11 cellular contexts compared by ENCODE assay signal in the genomic region with DNA sequence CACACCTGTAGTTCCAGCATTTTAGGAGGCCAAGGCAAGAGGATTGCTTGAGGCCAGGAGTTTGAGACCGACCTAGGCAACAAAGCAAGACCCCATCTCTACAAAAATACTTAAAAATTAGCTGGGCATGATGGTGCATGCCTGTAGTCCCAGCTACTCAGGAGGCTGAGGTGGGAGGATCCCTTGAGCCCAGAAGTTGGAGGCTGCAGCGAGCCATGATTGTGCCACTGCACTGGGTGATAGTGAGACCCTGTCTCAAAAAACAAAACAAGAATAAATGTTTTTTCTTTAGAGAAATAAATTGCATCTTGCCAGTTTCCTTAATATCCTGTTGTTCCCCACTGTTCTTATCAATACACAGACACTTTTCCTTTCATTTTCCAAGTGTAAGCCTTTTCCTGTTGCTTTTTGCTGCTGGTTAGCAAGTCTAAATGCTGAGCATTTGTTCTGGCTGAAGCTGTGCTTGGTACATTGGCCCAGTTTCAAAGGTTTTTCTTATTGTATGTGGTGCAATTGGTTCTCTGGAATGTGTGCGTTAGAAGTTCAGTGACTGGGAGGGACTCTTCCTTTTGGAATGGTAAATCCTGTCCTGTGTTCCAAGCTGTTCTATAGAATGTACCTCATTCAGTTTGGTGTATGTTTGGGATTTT.
A peak's percentile ranks its signal among the peaks of the same experiment; 100 is the strongest.
DNase-seq lines count a peak whose midpoint lies in the region; ATAC-seq, FAIRE-seq and TF ChIP-seq lines count a peak whose summit lies in the region.
"Had no signal": no experiment of that assay in that cellular context is flagged by ENCODE, and none has a peak within 500 bp of the region (broad histone marks: within the 10 kb centered on the region; RNA-seq: fewer than 3 reads in every experiment).

No MANE protein-coding gene starts in this region.

- POLR2A ChIA-PET in A549 (lab: Yijun Ruan, JAX), result no interaction called here
- POLR2A ChIA-PET in RWPE1 (lab: Yijun Ruan, JAX; ENCODE audit: low non-redundant PET), result no interaction called here

- no peak for TF ChIP-seq RAD21 in A549 (conservative IDR thresholded peaks at IDR 0.05 in 1 of 2, IDR thresholded peaks at IDR 0.05 in 1 of 2)

- H3K27ac Mint-ChIP-seq in Calu3 (ENCODE audit: unreplicated experiment), result no peak overlapping the region
- H3K27ac Mint-ChIP-seq: naive B cell; stimulated activated effector memory CD8-positive, alpha-beta T cell treated with anti-CD3 and anti-CD28 coated beads, Interleukin-12 subunit alpha, Interleukin-12 subunit beta, amount 100 ng/mL, for 72 hours had no signal

- no peaks in the 10 kb centered on the region for H3K9me3 Mint-ChIP-seq in Calu3 (ENCODE audit: low read depth, unreplicated experiment)
- H3K9me3 Mint-ChIP-seq: naive B cell; stimulated activated effector memory CD8-positive, alpha-beta T cell treated with anti-CD3 and anti-CD28 coated beads, Interleukin-12 subunit alpha, Interleukin-12 subunit beta, amount 100 ng/mL, for 72 hours had no signal

- DNase-seq in A549 (ENCODE audit: low read depth in 1 of 2, low spot score in 1 of 2), result no peak
- DNase-seq in RWPE1 (ENCODE audit: low spot score), result peak; percentile 43
- DNase-seq in fibroblast of gingiva (ENCODE audit: low read depth), result peak; percentile 83
- DNase-seq in NK-92 (lab: John Stamatoyannopoulos, UW; ENCODE audit: unreplicated experiment), result no peak
- no peak for DNase-seq in Calu3
- DNase-seq in Kasumi-1 (lab: John Stamatoyannopoulos, UW), result no peak
- DNase-seq: naive B cell had no signal

- WGBS in A549 (ENCODE audit: missing lambda C conversion rate), result 69% methylated on average over 3 of the region's 3 CpGs

- H3K4me2 ChIP-seq in A549, result peak overlapping the region; percentile 48

- H3K4me3 ChIP-seq in A549, result no peak overlapping the region
- H3K4me3 ChIP-seq in muscle layer of duodenum (ENCODE audit: low read depth in 1 of 2, low read length in 2 of 2), result peak overlapping the region; percentile 22 to 35

- H3K9me3 ChIP-seq in A549 (no peaks in the 10 kb centered on the region), muscle layer of duodenum (ENCODE audit: control insufficient read depth in 1 of 2, low read length in 2 of 2) (no peaks in the 10 kb centered on the region)

- BruUV-seq in Calu3 (replicated peaks; lab: Mats Ljungman, UMichigan), result no TSS peak

- no peak; a peak in 1 of 6 replicates for ATAC-seq in A549
- ATAC-seq in GM18867 (IDR thresholded peaks at IDR 0.05; ENCODE audit: unreplicated experiment), result no peak
- ATAC-seq: stimulated activated effector memory CD8-positive, alpha-beta T cell treated with anti-CD3 and anti-CD28 coated beads, Interleukin-12 subunit alpha, Interleukin-12 subunit beta, amount 100 ng/mL, for 72 hours had no signal

- CTCF ChIA-PET in A549 (lab: Yijun Ruan, JAX), result interaction anchor here (0.9 kb wide), 1 partner anchor 21 kb away, joined by 3 read pairs; no protein-coding TSS in a partner anchor
- CTCF ChIA-PET in RWPE1 (lab: Yijun Ruan, JAX), result interaction anchor here (0.9 to 1.1 kb wide), 2 partner anchors 43 to 187 kb away, joined by 3 to 4 read pairs; a partner anchor contains a TSS
- CTCF ChIA-PET in Calu3 (lab: Charles Lee), result interaction anchor here (1.2 kb wide), 1 partner anchor 10 kb away, joined by 4 read pairs; no protein-coding TSS in a partner anchor

- H3K4me1 ChIP-seq in A549 (peaks cover 68% of the 10 kb centered on the region), muscle layer of duodenum (ENCODE audit: control insufficient read depth in 1 of 2, insufficient read depth in 2 of 2, low read length in 2 of 2) (peaks cover 58 to 75% of the 10 kb centered on the region in 2 donors)

- no peak for TF ChIP-seq CTCF in A549 (IDR thresholded peaks at IDR 0.05)
- TF ChIP-seq CTCF in RWPE1 (conservative IDR thresholded peaks at IDR 0.05; ENCODE audit: low read depth), result no peak
- TF ChIP-seq CTCF in Calu3 (IDR thresholded peaks at IDR 0.05; ENCODE audit: unreplicated experiment), result no peak

- TF ChIP-seq POLR2A in A549 (IDR thresholded peaks at IDR 0.05; ENCODE audit: low read length), result no peak

- no peak for TF ChIP-seq EP300 in A549 (IDR thresholded peaks at IDR 0.05)

- no peak for FAIRE-seq in A549 (lab: Jason Lieb, UNC)
- FAIRE-seq: TTC549 had no signal

- intact Hi-C loops in Calu3 (cut with micrococcal nuclease; ENCODE audit: unreplicated experiment), result no loop called here

- no peaks in the 10 kb centered on the region for H3K4me1 Mint-ChIP-seq in Calu3 (ENCODE audit: low read depth, unreplicated experiment)

- no peaks in the 10 kb centered on the region for H3K27me3 ChIP-seq in muscle layer of duodenum (ENCODE audit: low read depth, low read length)

- H3K36me3 ChIP-seq in muscle layer of duodenum (ENCODE audit: control insufficient read depth in 1 of 2, insufficient read depth in 2 of 2, low read length in 2 of 2), result no peaks in the 10 kb centered on the region

- H3K4me3 Mint-ChIP-seq in Calu3 (ENCODE audit: low read depth, unreplicated experiment), result no peak overlapping the region
- H3K4me3 Mint-ChIP-seq: naive B cell; stimulated activated effector memory CD8-positive, alpha-beta T cell treated with anti-CD3 and anti-CD28 coated beads, Interleukin-12 subunit alpha, Interleukin-12 subunit beta, amount 100 ng/mL, for 72 hours had no signal

- H3K36me3 Mint-ChIP-seq in Calu3 (ENCODE audit: insufficient read depth, unreplicated experiment), result no peaks in the 10 kb centered on the region
- H3K36me3 Mint-ChIP-seq: naive B cell; stimulated activated effector memory CD8-positive, alpha-beta T cell treated with anti-CD3 and anti-CD28 coated beads, Interleukin-12 subunit alpha, Interleukin-12 subunit beta, amount 100 ng/mL, for 72 hours had no signal

- H3K27ac ChIP-seq in A549, result peak overlapping the region; percentile 17 to 19; a peak in 2 of 6 replicates
- peak overlapping the region; percentile 87 for H3K27ac ChIP-seq in RWPE1
- H3K27ac ChIP-seq in muscle layer of duodenum (ENCODE audit: low read length), result peak overlapping the region; percentile 52

- no peaks in the 10 kb centered on the region for H3K27me3 Mint-ChIP-seq in Calu3 (ENCODE audit: unreplicated experiment)
- H3K27me3 Mint-ChIP-seq: naive B cell had no signal

TF ChIP-seq in A549, 52 proteins besides CTCF, POLR2A, EP300 and RAD21:
- TF ChIP-seq SREBF2 (IDR thresholded peaks at IDR 0.05), result no peak
- TF ChIP-seq POLR2AphosphoS2 (conservative IDR thresholded peaks at IDR 0.05; ENCODE audit: low read length), result no peak
- TF ChIP-seq MAFK (IDR thresholded peaks at IDR 0.05; ENCODE audit: partially characterized antibody), result no peak
- TF ChIP-seq PHF8 (IDR thresholded peaks at IDR 0.05; ENCODE audit: borderline replicate concordance, low read depth), result no peak
- TF ChIP-seq ZNF302 (CRISPR knock-in tag; IDR thresholded peaks at IDR 0.05), result no peak
- no peak for TF ChIP-seq TP53 (CRISPR knock-in tag; IDR thresholded peaks at IDR 0.05)
- no peak for TF ChIP-seq ZSCAN20 (CRISPR knock-in tag; IDR thresholded peaks at IDR 0.05)
- TF ChIP-seq FOXS1 (CRISPR knock-in tag; IDR thresholded peaks at IDR 0.05), result no peak
- no peak for TF ChIP-seq RARB (CRISPR knock-in tag; IDR thresholded peaks at IDR 0.05)
- no peak for TF ChIP-seq CHD2 (IDR thresholded peaks at IDR 0.05; ENCODE audit: low read length, partially characterized antibody)
- no peak for TF ChIP-seq FOSL2 (IDR thresholded peaks at IDR 0.05)
- TF ChIP-seq FOSL2 (CRISPR knock-in tag; IDR thresholded peaks at IDR 0.05), result no peak
- TF ChIP-seq, protein P1, sequence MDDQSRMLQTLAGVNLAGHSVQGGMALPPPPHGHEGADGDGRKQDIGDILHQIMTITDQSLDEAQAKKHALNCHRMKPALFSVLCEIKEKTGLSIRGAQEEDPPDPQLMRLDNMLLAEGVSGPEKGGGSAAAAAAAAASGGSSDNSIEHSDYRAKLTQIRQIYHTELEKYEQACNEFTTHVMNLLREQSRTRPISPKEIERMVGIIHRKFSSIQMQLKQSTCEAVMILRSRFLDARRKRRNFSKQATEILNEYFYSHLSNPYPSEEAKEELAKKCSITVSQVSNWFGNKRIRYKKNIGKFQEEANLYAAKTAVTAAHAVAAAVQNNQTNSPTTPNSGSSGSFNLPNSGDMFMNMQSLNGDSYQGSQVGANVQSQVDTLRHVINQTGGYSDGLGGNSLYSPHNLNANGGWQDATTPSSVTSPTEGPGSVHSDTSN (IDR thresholded peaks at IDR 0.05), result no peak
- TF ChIP-seq HEYL (CRISPR knock-in tag; IDR thresholded peaks at IDR 0.05), result no peak
- TF ChIP-seq JUNB (IDR thresholded peaks at IDR 0.05), result no peak
- TF ChIP-seq, protein P2, sequence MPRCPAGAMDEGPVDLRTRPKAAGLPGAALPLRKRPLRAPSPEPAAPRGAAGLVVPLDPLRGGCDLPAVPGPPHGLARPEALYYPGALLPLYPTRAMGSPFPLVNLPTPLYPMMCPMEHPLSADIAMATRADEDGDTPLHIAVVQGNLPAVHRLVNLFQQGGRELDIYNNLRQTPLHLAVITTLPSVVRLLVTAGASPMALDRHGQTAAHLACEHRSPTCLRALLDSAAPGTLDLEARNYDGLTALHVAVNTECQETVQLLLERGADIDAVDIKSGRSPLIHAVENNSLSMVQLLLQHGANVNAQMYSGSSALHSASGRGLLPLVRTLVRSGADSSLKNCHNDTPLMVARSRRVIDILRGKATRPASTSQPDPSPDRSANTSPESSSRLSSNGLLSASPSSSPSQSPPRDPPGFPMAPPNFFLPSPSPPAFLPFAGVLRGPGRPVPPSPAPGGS (IDR thresholded peaks at IDR 0.05), result no peak
- no peak for TF ChIP-seq GATA3 (IDR thresholded peaks at IDR 0.05; ENCODE audit: borderline replicate concordance)
- TF ChIP-seq, protein P3, sequence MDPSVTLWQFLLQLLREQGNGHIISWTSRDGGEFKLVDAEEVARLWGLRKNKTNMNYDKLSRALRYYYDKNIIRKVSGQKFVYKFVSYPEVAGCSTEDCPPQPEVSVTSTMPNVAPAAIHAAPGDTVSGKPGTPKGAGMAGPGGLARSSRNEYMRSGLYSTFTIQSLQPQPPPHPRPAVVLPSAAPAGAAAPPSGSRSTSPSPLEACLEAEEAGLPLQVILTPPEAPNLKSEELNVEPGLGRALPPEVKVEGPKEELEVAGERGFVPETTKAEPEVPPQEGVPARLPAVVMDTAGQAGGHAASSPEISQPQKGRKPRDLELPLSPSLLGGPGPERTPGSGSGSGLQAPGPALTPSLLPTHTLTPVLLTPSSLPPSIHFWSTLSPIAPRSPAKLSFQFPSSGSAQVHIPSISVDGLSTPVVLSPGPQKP (IDR thresholded peaks at IDR 0.05; ENCODE audit: low read depth, low read length), result no peak
- no peak for TF ChIP-seq ZFP36 (IDR thresholded peaks at IDR 0.05; ENCODE audit: borderline replicate concordance, partially characterized antibody)

Comparison
In these comparisons a context has a peak if more than half of its experiments do, and no peak if none do; other contexts are left out.
1. DNase-seq: peak in RWPE1 (single experiment) and fibroblast of gingiva (single experiment); none in A549 (0 of 2), NK-92 (single experiment), Calu3 (single experiment) and Kasumi-1 (0 of 2).
2. H3K27ac ChIP-seq: peak in every context shown above with its lines; median percentile 87 in RWPE1; 52 in muscle layer of duodenum; 18 in A549.